In genomic region chr1:1024421-1025415, GRCh38 we compare ENCODE assay signal across 10 cellular contexts. TPM values are rescaled to one million over a fixed set of nuclear protein-coding genes. Genes with fewer than 3 reads are reported as not detected.
DNase-seq lines count a peak whose midpoint lies in the region; ATAC-seq and TF ChIP-seq lines count a peak whose summit lies in the region.
"Had no signal": no experiment of that assay in that cellular context is flagged by ENCODE, and none has a peak within 500 bp of the region (broad histone marks: within the 10 kb centered on the region; RNA-seq: fewer than 3 reads in every experiment).

No MANE protein-coding gene starts in this region.

- peak overlapping the region; percentile 24; the same call in 1 of the 2 replicates for H3K4me3 ChIP-seq in HUES48 (ENCODE audit: low read depth, low read length)
- no peak overlapping the region for H3K4me3 ChIP-seq in cardiac fibroblast (replicated peaks in 1 of 2; ENCODE audit: low read depth in 2 of 2, low read length in 2 of 2)
- peak overlapping the region in 1 of 3 donors; percentile 41 for H3K4me3 ChIP-seq in thyroid gland (replicated peaks in 1 of 3)

- peaks cover 52% of the 10 kb centered on the region for H3K4me1 ChIP-seq in HUES48 (ENCODE audit: control insufficient read depth, insufficient read depth, low read length)
- H3K4me1 ChIP-seq in thyroid gland = peaks cover 33 to 47% of the 10 kb centered on the region in 2 donors

- H3K9me3 ChIP-seq in HUES48 (ENCODE audit: control insufficient read depth, insufficient read depth, low read length) = no peaks in the 10 kb centered on the region
- H3K9me3 ChIP-seq in thyroid gland = no peaks in the 10 kb centered on the region

- no peak for ATAC-seq in GM21528 (IDR thresholded peaks at IDR 0.05; ENCODE audit: low FRiP score, unreplicated experiment)

- TF ChIP-seq POLR2A in thyroid gland (IDR thresholded peaks at IDR 0.05) = peak; percentile 61 to 71

- peak overlapping the region; percentile 17; the same call in 1 of the 2 replicates for H3K9ac ChIP-seq in HUES48 (ENCODE audit: low read depth, low read length)

- 27 to 62% methylated on average over 14 of the region's 35 CpGs for WGBS in thyroid gland, 2 donors

- DNase-seq in cardiac fibroblast (ENCODE audit: low read depth in 2 of 2) (peak; percentile 14 to 41), kidney glomerular epithelial cell (lab: John Stamatoyannopoulos, UW) (peak; percentile 82), thyroid gland (peak; percentile 94 to 95), NCI-H524 (lab: John Stamatoyannopoulos, UW) (no peak), NCI-H2196 (lab: John Stamatoyannopoulos, UW; ENCODE audit: unreplicated experiment) (no peak)
- no peak for DNase-seq in effector CD4-positive, alpha-beta T cell
- DNase-seq: activated T-cell treated with anti-CD3 and anti-CD28 coated beads for 4 hours; stimulated activated CD4-positive, alpha-beta T cell treated with anti-CD3 and anti-CD28 coated beads, Interleukin-1b, Interleukin-23, amount 100 ng/mL, for 48 hours had no signal

- H3K27ac ChIP-seq in HUES48 (ENCODE audit: low read depth, low read length) = peak overlapping the region; percentile 80
- peak overlapping the region; percentile 66 to 91 (median 84) for H3K27ac ChIP-seq in thyroid gland

- no peaks in the 10 kb centered on the region; the same call in none of the 2 replicates for H3K27me3 ChIP-seq in HUES48 (ENCODE audit: control insufficient read depth, insufficient read depth, low read length)
- no peaks in the 10 kb centered on the region for H3K27me3 ChIP-seq in thyroid gland

- intact Hi-C loops in thyroid gland (cut with DNase I) = no loop called here

- H3K36me3 ChIP-seq in HUES48 (ENCODE audit: control insufficient read depth, insufficient read depth, low read length) (peaks cover 8% of the 10 kb centered on the region; the same call in 1 of the 2 replicates), thyroid gland (no peaks in the 10 kb centered on the region)

- TF ChIP-seq CTCF in cardiac fibroblast (IDR thresholded peaks at IDR 0.05; ENCODE audit: low read depth, low read length) (no peak), thyroid gland (IDR thresholded peaks at IDR 0.05) (peak in 1 of 6 experiments; percentile 3)

RNA-seq across cellular contexts. Expression of gene AGRN, which starts 4.8 kb away (rescaled TPM):
- total RNA-seq in thyroid gland = 100 to 1,000 TPM in 3 of 4 donors, 10 to 100 TPM in 1; 68.3 to 147 (median 129) TPM

RNA-seq across cellular contexts. Expression of gene ISG15, which starts 11.4 kb away (rescaled TPM):
- 10 to 100 TPM; 18.5 to 57.5 (median 37.8) TPM for total RNA-seq in thyroid gland

RNA-seq across cellular contexts. Expression of gene HES4, which starts 24.8 kb away (rescaled TPM):
- 10 to 100 TPM in 3 of 4 donors, 1 to 10 TPM in 1; 5.0 to 29.2 (median 18.6) TPM for total RNA-seq in thyroid gland

RNA-seq across cellular contexts. Expression of gene PERM1, which starts 42.8 kb away (rescaled TPM):
- total RNA-seq in thyroid gland = under 1 TPM in 1 of 4 donors, not detected in 3; 0.22 TPM

RNA-seq across cellular contexts. Expression of gene RNF223, which starts 49.4 kb away (rescaled TPM):
- not detected for total RNA-seq in thyroid gland

Comparison
In these comparisons a context has a peak if more than half of its experiments do, and no peak if none do; other contexts are left out.
1. DNase-seq: peak in cardiac fibroblast (2 of 2), kidney glomerular epithelial cell (single experiment) and thyroid gland (2 of 2); none in NCI-H524 (0 of 2), NCI-H2196 (single experiment) and effector CD4-positive, alpha-beta T cell (single experiment).